ENCODE assay signal across 17 cellular contexts in the genomic region with DNA sequence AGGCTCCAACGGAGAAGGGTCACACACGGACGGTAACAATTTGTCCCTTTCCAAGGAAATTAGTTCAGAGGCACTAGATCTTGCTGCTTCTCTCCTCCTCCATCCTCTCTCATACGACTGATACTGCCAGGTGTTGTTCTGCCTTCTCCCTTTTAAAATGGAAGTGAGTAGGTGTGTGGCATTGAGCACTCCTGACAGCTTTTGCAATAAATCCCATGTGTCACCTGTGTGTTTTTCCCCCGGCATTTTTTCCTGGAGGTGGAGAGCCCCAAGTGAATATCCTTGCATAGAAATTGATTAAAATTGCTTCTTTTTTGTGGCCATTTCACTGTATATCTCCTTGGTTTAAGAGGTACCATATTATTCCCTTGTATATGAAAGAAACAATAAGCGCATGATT. TPM values are rescaled to one million over a fixed set of nuclear protein-coding genes. Genes with fewer than 3 reads are reported as not detected.
DNase-seq lines count a peak whose midpoint lies in the region; ATAC-seq, FAIRE-seq and TF ChIP-seq lines count a peak whose summit lies in the region.
"Had no signal": no experiment of that assay in that cellular context is flagged by ENCODE, and none has a peak within 500 bp of the region (broad histone marks: within the 10 kb centered on the region; RNA-seq: fewer than 3 reads in every experiment).

No MANE protein-coding gene starts in this region.

- ATAC-seq in activated T-cell treated with anti-CD3 and anti-CD28 coated beads, Interleukin-2, amount 50 U/mL, for 72 hours (replicated peaks in 1 of 2), result no peak
- ATAC-seq in lower lobe of right lung, result no peak
- ATAC-seq: HepG2, left lobe of liver had no signal

- no peaks in the 10 kb centered on the region for H3K27me3 Mint-ChIP-seq in activated T-cell treated with anti-CD3 and anti-CD28 coated beads, Interleukin-2, amount 50 U/mL, for 72 hours (ENCODE audit: low read depth)
- H3K27me3 Mint-ChIP-seq in activated T-cell treated with anti-CD3 and anti-CD28 coated beads, Interleukin-2, amount 50 U/mL, for 24 hours, result no peaks in the 10 kb centered on the region
- no peaks in the 10 kb centered on the region for H3K27me3 Mint-ChIP-seq in T-helper 2 cell treated with Interferon-gamma antibody and Interleukin-4, amounts not matched to agents 5 μg/mL and 100 μg/mL, for 36 hours (ENCODE audit: low read depth)
- H3K27me3 Mint-ChIP-seq: activated CD4-positive, alpha-beta T cell treated with anti-CD3 and anti-CD28 coated beads, Interleukin-2, amount 10 ng/mL, durations not matched to agents 7 days and 5 days had no signal

- H3K4me1 ChIP-seq in lower lobe of right lung (no peaks in the 10 kb centered on the region), subcutaneous abdominal adipose tissue (ENCODE audit: control insufficient read depth in 5 of 5, insufficient read depth in 5 of 5, low read length in 5 of 5) (peaks cover 0 to 10% (median 7%) of the 10 kb centered on the region in 5 donors)
- H3K4me1 ChIP-seq: stomach had no signal

- peak overlapping the region; percentile 85 for H3K27ac ChIP-seq in angular gyrus (ENCODE audit: low read depth, low read length)
- peak overlapping the region; percentile 51 for H3K27ac ChIP-seq in lower lobe of right lung
- peak overlapping the region; percentile 65 for H3K27ac ChIP-seq in subcutaneous abdominal adipose tissue (ENCODE audit: low read depth, low read length)
- H3K27ac ChIP-seq: SK-N-MC, stomach had no signal

- H3K27me3 ChIP-seq in lower lobe of right lung (ENCODE audit: low read depth) (no peaks in the 10 kb centered on the region), subcutaneous abdominal adipose tissue (ENCODE audit: control insufficient read depth in 5 of 5, insufficient read depth in 4 of 5, low read length in 5 of 5) (no peaks in the 10 kb centered on the region)
- H3K27me3 ChIP-seq: stomach had no signal

- no peak for TF ChIP-seq CTCF in lower lobe of right lung (IDR thresholded peaks at IDR 0.05)

- peaks cover 13 to 61% of the 10 kb centered on the region in 2 donors for H3K36me3 Mint-ChIP-seq in activated T-cell treated with anti-CD3 and anti-CD28 coated beads, Interleukin-2, amount 50 U/mL, for 72 hours (ENCODE audit: insufficient read depth in 2 of 2)
- peaks cover 97% of the 10 kb centered on the region for H3K36me3 Mint-ChIP-seq in activated T-cell treated with anti-CD3 and anti-CD28 coated beads, Interleukin-2, amount 50 U/mL, for 24 hours (ENCODE audit: low read depth)
- H3K36me3 Mint-ChIP-seq in T-helper 2 cell treated with Interferon-gamma antibody and Interleukin-4, amounts not matched to agents 5 μg/mL and 100 μg/mL, for 36 hours (ENCODE audit: low read depth), result peaks cover 62% of the 10 kb centered on the region

- H3K4me3 Mint-ChIP-seq in activated T-cell treated with anti-CD3 and anti-CD28 coated beads, Interleukin-2, amount 50 U/mL, for 72 hours, result no peak overlapping the region
- no peak overlapping the region for H3K4me3 Mint-ChIP-seq in activated T-cell treated with anti-CD3 and anti-CD28 coated beads, Interleukin-2, amount 50 U/mL, for 24 hours
- no peak overlapping the region for H3K4me3 Mint-ChIP-seq in T-helper 2 cell treated with Interferon-gamma antibody and Interleukin-4, amounts not matched to agents 5 μg/mL and 100 μg/mL, for 36 hours
- H3K4me3 Mint-ChIP-seq: activated CD4-positive, alpha-beta T cell treated with anti-CD3 and anti-CD28 coated beads, Interleukin-2, amount 10 ng/mL, durations not matched to agents 7 days and 5 days had no signal

- no peak for FAIRE-seq in GM19239 (lab: Jason Lieb, UNC)
- FAIRE-seq: HepG2, TTC549 had no signal

- H3K36me3 ChIP-seq in lower lobe of right lung, result peaks cover 70% of the 10 kb centered on the region
- H3K36me3 ChIP-seq in subcutaneous abdominal adipose tissue (ENCODE audit: control insufficient read depth in 5 of 5, insufficient read depth in 5 of 5, low read length in 5 of 5), result peaks cover 34 to 83% (median 68%) of the 10 kb centered on the region in 5 donors

- peak overlapping the region in 1 of 5 donors; percentile 7 for H3K9ac ChIP-seq in subcutaneous abdominal adipose tissue (ENCODE audit: low read length in 5 of 5)

- H3K9me3 Mint-ChIP-seq in activated T-cell treated with anti-CD3 and anti-CD28 coated beads, Interleukin-2, amount 50 U/mL, for 72 hours, result no peaks in the 10 kb centered on the region
- no peaks in the 10 kb centered on the region for H3K9me3 Mint-ChIP-seq in activated T-cell treated with anti-CD3 and anti-CD28 coated beads, Interleukin-2, amount 50 U/mL, for 24 hours
- no peaks in the 10 kb centered on the region for H3K9me3 Mint-ChIP-seq in T-helper 2 cell treated with Interferon-gamma antibody and Interleukin-4, amounts not matched to agents 5 μg/mL and 100 μg/mL, for 36 hours
- H3K9me3 Mint-ChIP-seq: activated CD4-positive, alpha-beta T cell treated with anti-CD3 and anti-CD28 coated beads, Interleukin-2, amount 10 ng/mL, durations not matched to agents 7 days and 5 days had no signal

- H3K27ac Mint-ChIP-seq in activated T-cell treated with anti-CD3 and anti-CD28 coated beads, Interleukin-2, amount 50 U/mL, for 72 hours, result peak overlapping the region; percentile 75
- no peak overlapping the region for H3K27ac Mint-ChIP-seq in activated T-cell treated with anti-CD3 and anti-CD28 coated beads, Interleukin-2, amount 50 U/mL, for 24 hours
- no peak overlapping the region for H3K27ac Mint-ChIP-seq in T-helper 2 cell treated with Interferon-gamma antibody and Interleukin-4, amounts not matched to agents 5 μg/mL and 100 μg/mL, for 36 hours

- no peaks in the 10 kb centered on the region for H3K9me3 ChIP-seq in lower lobe of right lung
- no peaks in the 10 kb centered on the region for H3K9me3 ChIP-seq in subcutaneous abdominal adipose tissue (ENCODE audit: control insufficient read depth in 5 of 5, low read length in 5 of 5)
- H3K9me3 ChIP-seq: stomach had no signal

- H3K4me3 ChIP-seq in lower lobe of right lung (no peak overlapping the region), subcutaneous abdominal adipose tissue (ENCODE audit: low read depth in 1 of 5, low read length in 5 of 5) (no peak overlapping the region)
- H3K4me3 ChIP-seq: SK-N-MC, stomach had no signal

- intact Hi-C loops in lower lobe of right lung (cut with DNase I), result no loop called here

- H3K4me1 Mint-ChIP-seq in activated T-cell treated with anti-CD3 and anti-CD28 coated beads, Interleukin-2, amount 50 U/mL, for 72 hours (ENCODE audit: low read depth), result peaks cover 23% of the 10 kb centered on the region
- H3K4me1 Mint-ChIP-seq in activated T-cell treated with anti-CD3 and anti-CD28 coated beads, Interleukin-2, amount 50 U/mL, for 24 hours (ENCODE audit: low read depth), result peaks cover 27% of the 10 kb centered on the region
- peaks cover 20% of the 10 kb centered on the region for H3K4me1 Mint-ChIP-seq in T-helper 2 cell treated with Interferon-gamma antibody and Interleukin-4, amounts not matched to agents 5 μg/mL and 100 μg/mL, for 36 hours (ENCODE audit: low read depth)

- DNase-seq in activated T-cell treated with anti-CD3 and anti-CD28 coated beads, Interleukin-2, amount 50 U/mL, for 72 hours, result no peak
- DNase-seq in activated T-cell treated with anti-CD3 and anti-CD28 coated beads, Interleukin-2, amount 50 U/mL, for 24 hours, result no peak
- DNase-seq in lower lobe of right lung, result no peak
- DNase-seq in NK-92 (lab: John Stamatoyannopoulos, UW; ENCODE audit: unreplicated experiment), result no peak
- no peak for DNase-seq in GM19239 (ENCODE audit: insufficient read length, low spot score)
- DNase-seq in T-helper 2 cell treated with Interferon-gamma antibody and Interleukin-4, amounts not matched to agents 5 μg/mL and 100 μg/mL, for 36 hours (ENCODE audit: low spot score), result no peak
- DNase-seq: activated CD4-positive, alpha-beta T cell treated with anti-CD3 and anti-CD28 coated beads, Interleukin-2, amount 10 ng/mL, durations not matched to agents 7 days and 5 days; MM.1S; NCI-H2081 treated with DMSO at 0.1 percent for 48 hours; NCI-H526 treated with DMSO at 0.1 percent for 48 hours; stomach had no signal

RNA-seq across cellular contexts. Expression of gene AKAP5, which starts 26.2 kb away (rescaled TPM):
- total RNA-seq in activated T-cell treated with anti-CD3 and anti-CD28 coated beads, Interleukin-2, amount 50 U/mL, for 72 hours, result 1 to 10 TPM; 1.2 to 1.9 TPM
- total RNA-seq in lower lobe of right lung, result 4.8 TPM

RNA-seq across cellular contexts. Expression of gene MTHFD1, which starts 51.0 kb away (rescaled TPM):
- total RNA-seq in activated T-cell treated with anti-CD3 and anti-CD28 coated beads, Interleukin-2, amount 50 U/mL, for 72 hours, result 100 to 1,000 TPM; 123 to 164 TPM
- total RNA-seq in lower lobe of right lung, result 46.3 TPM
